Comparison of ENCODE assay signal across 8 cellular contexts in genomic region chr5:140556438-140556837, GRCh38. TPM values are rescaled to one million over a fixed set of nuclear protein-coding genes. Genes with fewer than 3 reads are reported as not detected.
DNase-seq lines count a peak whose midpoint lies in the region; ATAC-seq, FAIRE-seq and TF ChIP-seq lines count a peak whose summit lies in the region.

No MANE protein-coding gene starts in this region.

- H3K4me1 ChIP-seq in K562 (replicated peaks in 1 of 2; ENCODE audit: control insufficient read depth in 2 of 2, insufficient read depth in 2 of 2, low read length in 2 of 2) (peaks cover 23 to 27% of the 10 kb centered on the region in 2 experiments), mononuclear cell (ENCODE audit: insufficient read depth, low read length) (peaks cover 46% of the 10 kb centered on the region)

- TF ChIP-seq CTCF in AG10803 (conservative IDR thresholded peaks at IDR 0.05; ENCODE audit: low read length) (no peak), K562 (IDR thresholded peaks at IDR 0.05 in 2 of 3, conservative IDR thresholded peaks at IDR 0.05 in 1 of 3; ENCODE audit: insufficient read depth in 2 of 3, low read depth in 1 of 3, low read length in 3 of 3) (no peak)

- ATAC-seq in K562: peak; percentile 14
- no peak for ATAC-seq in HG03521 (IDR thresholded peaks at IDR 0.05; ENCODE audit: unreplicated experiment)

- POLR2A ChIA-PET in K562 (lab: Yijun Ruan, JAX): interaction anchor here (0.8 to 4.2 kb wide), 4 partner anchors 8 to 169 kb away, joined by 3 to 56 read pairs (median 4); partner anchors contain the start of gene EIF4EBP3

- H3K36me3 Mint-ChIP-seq in IgD-negative memory B cell: peaks cover under 1% of the 10 kb centered on the region

- CTCF ChIA-PET in K562 (lab: Yijun Ruan, JAX; ENCODE audit: low intra/inter-chr PET ratio): no interaction called here

- H3K4me3 ChIP-seq in AG10803 (ENCODE audit: low read length) (peak overlapping the region; percentile 86), K562 (peak overlapping the region; percentile 77), mononuclear cell (ENCODE audit: low read length) (peak overlapping the region; percentile 73)

- peak overlapping the region in 1 of 2 experiments; percentile 87; a peak in 2 of 4 replicates for H3K9ac ChIP-seq in K562 (ENCODE audit: insufficient read depth in 1 of 2, low read depth in 2 of 2, low read length in 2 of 2)

- no peak for TF ChIP-seq EP300 in K562 (IDR thresholded peaks at IDR 0.05; ENCODE audit: low read length)

- FAIRE-seq in K562 (lab: Jason Lieb, UNC): peak; percentile 46

- H4K20me1 ChIP-seq in K562 (replicated peaks; ENCODE audit: control insufficient read depth, insufficient read depth, low read length): 0 out of 2 replicates have a peak, but pooled peaks cover 5% of the 10 kb centered on the region

- peaks cover 39% of the 10 kb centered on the region; the same call in 2 of the 3 replicates for H3K36me3 ChIP-seq in K562 (ENCODE audit: control insufficient read depth, insufficient read depth, low read length)

- H3K27me3 Mint-ChIP-seq in IgD-negative memory B cell: no peaks in the 10 kb centered on the region

- peak overlapping the region; percentile 83 to 98 (median 93) for H3K27ac Mint-ChIP-seq in IgD-negative memory B cell

- no peak overlapping the region for H2AFZ ChIP-seq in K562 (ENCODE audit: low read depth, low read length)

- H3K27me3 ChIP-seq in K562 (ENCODE audit: control insufficient read depth in 2 of 2, insufficient read depth in 2 of 2, low read length in 2 of 2): no peaks in the 10 kb centered on the region
- no peaks in the 10 kb centered on the region for H3K27me3 ChIP-seq in mononuclear cell (ENCODE audit: insufficient read depth, low read length)

- intact Hi-C loops in K562 (cut with micrococcal nuclease): loop anchor here (2.0 to 10.0 kb wide), 5 partner anchors 82 to 382 kb away; partner anchors contain the start of genes ANKHD1, CYSTM1 and TMCO6

- peak overlapping the region; percentile 91 for H3K4me2 ChIP-seq in K562 (ENCODE audit: insufficient read depth, low read length)

- H3K9me1 ChIP-seq in K562 (ENCODE audit: control insufficient read depth, insufficient read depth, low read length): no peaks in the 10 kb centered on the region

- no peaks in the 10 kb centered on the region for H3K9me3 Mint-ChIP-seq in IgD-negative memory B cell

- peaks cover 37 to 45% (median 38%) of the 10 kb centered on the region in 3 donors for H3K4me1 Mint-ChIP-seq in IgD-negative memory B cell

- no peak for TF ChIP-seq POLR2A in K562 (conservative IDR thresholded peaks at IDR 0.05)

- H3K79me2 ChIP-seq in K562 (ENCODE audit: control insufficient read depth, insufficient read depth, low read length): peaks cover 49% of the 10 kb centered on the region

- no peaks in the 10 kb centered on the region for H3K9me3 ChIP-seq in K562 (replicated peaks; ENCODE audit: control insufficient read depth, insufficient read depth, low read depth, low read length)
- H3K9me3 ChIP-seq in mononuclear cell (ENCODE audit: low read depth, low read length): no peaks in the 10 kb centered on the region

- H3K27ac ChIP-seq in K562 (ENCODE audit: extremely low read depth, low read depth, low read length): peak overlapping the region; percentile 86

- in situ Hi-C loops in K562 (cut with MboI): no loop called here

- 0% methylated on average over 6 of the region's 6 CpGs for WGBS in K562 (ENCODE audit: insufficient coverage, low coverage, missing lambda C conversion rate)

- H3K4me3 Mint-ChIP-seq in IgD-negative memory B cell: peak overlapping the region; percentile 92 to 98 (median 96)

- BruUV-seq in K562 (replicated peaks; lab: Mats Ljungman, UMichigan): no TSS peak

- TF ChIP-seq RAD21 in K562 (CRISPR knock-in tag; conservative IDR thresholded peaks at IDR 0.05 in 1 of 2, IDR thresholded peaks at IDR 0.05 in 1 of 2): no peak

- DNase-seq in AG10803 (ENCODE audit: low read depth) (peak; percentile 31), K562 (ENCODE audit: extremely low read depth in 1 of 4, low spot score in 3 of 4) (no peak), putamen (ENCODE audit: low spot score) (no peak), NCI-H1694 treated with DMSO at 0.1 percent for 48 hours (lab: John Stamatoyannopoulos, UW) (no peak), NCI-H1436 (lab: John Stamatoyannopoulos, UW) (no peak)

RNA-seq across cellular contexts. Expression of gene SRA1, which starts 0.8 kb away (rescaled TPM):
- polyA plus RNA-seq in IgD-negative memory B cell (31.8 TPM), K562 (2011; rRNA removed) (38.8 and 41.3 TPM in 2 replicates), K562 (2014; fragmentation: Illumina TruSeq; extraction: Trizol) (43.6 and 49.5 TPM in 2 replicates), K562 (2014; fragmentation: Nextera tagmentation; extraction: Ambion mirVana) (10 to 100 TPM; 24.1 to 33.6 TPM), K562 (2014; rRNA removed) (44.4 and 50.8 TPM in 2 replicates)
- total RNA-seq in K562 (2011; cell fraction: chromatin; rRNA removed; ENCODE audit: low replicate concordance): 44.2 and 57.1 TPM in 2 replicates
- total RNA-seq in K562 (2011; cell fraction: nucleolus; rRNA removed): 30.1 and 33.9 TPM in 2 replicates
- total RNA-seq in K562 (2011; cell fraction: nucleoplasm; rRNA removed): 35.3 and 37.7 TPM in 2 replicates
- total RNA-seq in K562 (2014; rRNA removed) (45.0 and 58.1 TPM in 2 replicates), K562 (2014; rRNA removed; fragmentation: Illumina TruSeq; extraction: Trizol) (31.6 and 31.8 TPM in 2 replicates), K562 (2015; rRNA removed; fragmentation: Illumina TruSeq; extraction: Trizol) (30.5 and 35.2 TPM in 2 replicates), K562 (2021) (45.8 and 47.4 TPM in 2 replicates), mononuclear cell (21.2 TPM)
- polyA plus RNA-seq in K562 (2011; cell fraction: cytosol; rRNA removed): 33.4 and 34.1 TPM in 2 replicates
- polyA plus RNA-seq in K562 (2011; cell fraction: nucleus; rRNA removed): 40.8 and 53.9 TPM in 2 replicates
- 36.1 and 39.8 TPM in 2 replicates for polyA plus RNA-seq in K562 (2012)
- 19.8 and 24.2 TPM in 2 replicates for polyA minus RNA-seq in K562 (2011; rRNA and poly(A)+ RNA removed)
- polyA minus RNA-seq in K562 (2011; cell fraction: cytosol; rRNA and poly(A)+ RNA removed): 17.1 and 24.6 TPM in 2 replicates
- 13.3 and 20.3 TPM in 2 replicates for polyA minus RNA-seq in K562 (2011; cell fraction: nucleus; rRNA and poly(A)+ RNA removed)

RNA-seq across cellular contexts. Expression of gene APBB3, which starts 8.0 kb away (rescaled TPM):
- polyA plus RNA-seq in IgD-negative memory B cell (4.4 TPM), K562 (2011; rRNA removed) (20.5 and 40.7 TPM in 2 replicates), K562 (2014; fragmentation: Illumina TruSeq; extraction: Trizol) (9.5 TPM in 2 replicates), K562 (2014; fragmentation: Nextera tagmentation; extraction: Ambion mirVana) (under 1 TPM; 0.17 to 0.67 TPM), K562 (2014; rRNA removed) (24.3 and 25.8 TPM in 2 replicates)
- 125 and 232 TPM in 2 replicates for total RNA-seq in K562 (2011; cell fraction: chromatin; rRNA removed; ENCODE audit: low replicate concordance)
- total RNA-seq in K562 (2011; cell fraction: nucleolus; rRNA removed): 136 and 142 TPM in 2 replicates
- total RNA-seq in K562 (2011; cell fraction: nucleoplasm; rRNA removed): 117 and 134 TPM in 2 replicates
- total RNA-seq in K562 (2014; rRNA removed) (9.9 and 12.1 TPM in 2 replicates), K562 (2014; rRNA removed; fragmentation: Illumina TruSeq; extraction: Trizol) (5.4 and 6.4 TPM in 2 replicates), K562 (2015; rRNA removed; fragmentation: Illumina TruSeq; extraction: Trizol) (5.7 and 6.0 TPM in 2 replicates), K562 (2021) (14.3 and 18.7 TPM in 2 replicates), mononuclear cell (24.2 TPM)
- 17.1 and 26.5 TPM in 2 replicates for polyA plus RNA-seq in K562 (2011; cell fraction: cytosol; rRNA removed)
- polyA plus RNA-seq in K562 (2011; cell fraction: nucleus; rRNA removed): 270 and 329 TPM in 2 replicates
- 13.3 and 31.2 TPM in 2 replicates for polyA plus RNA-seq in K562 (2012)
- 14.5 and 17.3 TPM in 2 replicates for polyA minus RNA-seq in K562 (2011; rRNA and poly(A)+ RNA removed)
- 4.3 and 8.7 TPM in 2 replicates for polyA minus RNA-seq in K562 (2011; cell fraction: cytosol; rRNA and poly(A)+ RNA removed)
- polyA minus RNA-seq in K562 (2011; cell fraction: nucleus; rRNA and poly(A)+ RNA removed): 44.6 and 58.9 TPM in 2 replicates

RNA-seq across cellular contexts. Expression of gene SLC35A4, which starts 8.2 kb away (rescaled TPM):
- polyA plus RNA-seq in IgD-negative memory B cell: 79.8 TPM
- 37.3 and 95.2 TPM in 2 replicates for total RNA-seq in K562 (2011; cell fraction: chromatin; rRNA removed; ENCODE audit: low replicate concordance)
- 37.6 and 42.7 TPM in 2 replicates for total RNA-seq in K562 (2011; cell fraction: nucleolus; rRNA removed)
- 57.9 and 59.2 TPM in 2 replicates for total RNA-seq in K562 (2011; cell fraction: nucleoplasm; rRNA removed)
- 21.8 and 37.3 TPM in 2 replicates for total RNA-seq in K562 (2014; rRNA removed)
- 23.8 and 26.1 TPM in 2 replicates for total RNA-seq in K562 (2014; rRNA removed; fragmentation: Illumina TruSeq; extraction: Trizol)
- total RNA-seq in K562 (2015; rRNA removed; fragmentation: Illumina TruSeq; extraction: Trizol): 23.9 and 24.8 TPM in 2 replicates
- 115 and 125 TPM in 2 replicates for total RNA-seq in K562 (2021)
- 110 and 134 TPM in 2 replicates for polyA plus RNA-seq in K562 (2011; rRNA removed)
- polyA plus RNA-seq in K562 (2011; cell fraction: cytosol; rRNA removed): 159 and 169 TPM in 2 replicates
- 65.9 and 94.9 TPM in 2 replicates for polyA plus RNA-seq in K562 (2011; cell fraction: nucleus; rRNA removed)
- 118 and 226 TPM in 2 replicates for polyA plus RNA-seq in K562 (2012)
- polyA plus RNA-seq in K562 (2014; fragmentation: Illumina TruSeq; extraction: Trizol): 141 and 171 TPM in 2 replicates
- polyA plus RNA-seq in K562 (2014; fragmentation: Nextera tagmentation; extraction: Ambion mirVana): 10 to 100 TPM; 30.0 to 42.5 TPM
- polyA plus RNA-seq in K562 (2014; rRNA removed): 62.2 and 69.6 TPM in 2 replicates
- polyA minus RNA-seq in K562 (2011; rRNA and poly(A)+ RNA removed): 78.8 and 99.8 TPM in 2 replicates
- 34.6 and 53.7 TPM in 2 replicates for polyA minus RNA-seq in K562 (2011; cell fraction: cytosol; rRNA and poly(A)+ RNA removed)
- 18.6 and 24.8 TPM in 2 replicates for polyA minus RNA-seq in K562 (2011; cell fraction: nucleus; rRNA and poly(A)+ RNA removed)
- total RNA-seq in mononuclear cell: 13.1 TPM

RNA-seq across cellular contexts. Expression of gene EIF4EBP3, which starts 9.0 kb away (rescaled TPM):
- polyA plus RNA-seq in IgD-negative memory B cell (32.9 TPM), K562 (2011; rRNA removed) (3.1 and 4.7 TPM in 2 replicates), K562 (2014; fragmentation: Illumina TruSeq; extraction: Trizol) (3.1 and 4.1 TPM in 2 replicates), K562 (2014; fragmentation: Nextera tagmentation; extraction: Ambion mirVana) (1 to 10 TPM; 5.0 to 7.5 TPM), K562 (2014; rRNA removed) (3.4 and 4.0 TPM in 2 replicates)
- 4.1 TPM in 1 of 2 replicates, not detected in the other for total RNA-seq in K562 (2011; cell fraction: chromatin; rRNA removed; ENCODE audit: low replicate concordance)
- total RNA-seq in K562 (2011; cell fraction: nucleolus; rRNA removed): 3.3 TPM in 1 of 2 replicates, not detected in the other
- 3.9 TPM in 1 of 2 replicates, not detected in the other for total RNA-seq in K562 (2011; cell fraction: nucleoplasm; rRNA removed)
- total RNA-seq in K562 (2014; rRNA removed) (1.3 and 2.3 TPM in 2 replicates), K562 (2014; rRNA removed; fragmentation: Illumina TruSeq; extraction: Trizol) (2.5 and 3.8 TPM in 2 replicates), K562 (2015; rRNA removed; fragmentation: Illumina TruSeq; extraction: Trizol) (0.72 and 1.3 TPM in 2 replicates), K562 (2021) (5.7 and 7.7 TPM in 2 replicates), mononuclear cell (4.0 TPM)
- polyA plus RNA-seq in K562 (2011; cell fraction: cytosol; rRNA removed): 3.2 and 5.0 TPM in 2 replicates
- 3.0 and 4.1 TPM in 2 replicates for polyA plus RNA-seq in K562 (2011; cell fraction: nucleus; rRNA removed)
- polyA plus RNA-seq in K562 (2012): 5.0 and 8.7 TPM in 2 replicates
- polyA minus RNA-seq in K562 (2011; rRNA and poly(A)+ RNA removed): 0.56 and 3.0 TPM in 2 replicates
- polyA minus RNA-seq in K562 (2011; cell fraction: cytosol; rRNA and poly(A)+ RNA removed): not detected in 2 replicates
- polyA minus RNA-seq in K562 (2011; cell fraction: nucleus; rRNA and poly(A)+ RNA removed): 0.67 and 0.89 TPM in 2 replicates
